8 cellular contexts compared by ENCODE assay signal in the genomic region with DNA sequence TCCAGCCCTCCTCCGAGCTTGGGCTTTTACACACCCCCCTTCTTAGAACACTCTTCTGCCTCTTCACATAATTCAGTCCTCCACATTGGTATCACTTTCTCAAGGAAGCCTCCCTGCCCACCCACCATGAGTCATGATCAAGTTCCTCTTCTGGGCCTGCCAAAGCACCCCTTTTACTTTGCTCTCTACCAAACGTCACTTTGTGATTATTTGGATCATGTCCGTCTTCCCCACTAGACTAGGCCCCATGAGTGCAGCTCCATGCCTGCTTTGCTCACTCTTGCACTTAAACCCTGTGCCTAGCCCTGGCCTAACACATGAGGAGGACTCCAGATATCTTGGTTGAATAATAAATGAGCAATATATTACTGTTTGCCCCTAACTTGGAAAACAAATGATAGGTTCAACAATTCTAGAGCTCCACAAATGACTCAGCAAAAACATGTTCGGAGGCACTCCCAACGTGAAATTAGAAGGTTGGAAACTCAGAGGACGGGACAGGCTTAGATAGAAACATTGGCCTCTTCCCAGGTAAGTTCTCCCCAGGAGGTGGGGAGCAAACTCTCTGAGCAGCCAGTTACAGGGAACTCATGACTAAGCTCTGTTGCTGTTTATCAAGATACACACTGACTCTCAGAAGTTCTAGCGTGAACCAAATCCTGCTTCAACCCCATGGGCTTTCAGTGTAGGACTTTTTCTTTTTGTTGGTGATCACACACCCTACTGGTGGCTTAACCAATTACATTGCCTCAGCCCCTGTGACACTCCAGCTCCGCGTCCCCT. TPM values are rescaled to one million over a fixed set of nuclear protein-coding genes. Genes with fewer than 3 reads are reported as not detected.
DNase-seq lines count a peak whose midpoint lies in the region; ATAC-seq and TF ChIP-seq lines count a peak whose summit lies in the region.

No MANE protein-coding gene starts in this region.

- peaks cover 18% of the 10 kb centered on the region for H3K4me1 Mint-ChIP-seq in chondrocyte (ENCODE audit: low read depth)

- peak overlapping the region; percentile 23 for H3K27ac Mint-ChIP-seq in chondrocyte (ENCODE audit: unreplicated experiment)

- H3K4me3 Mint-ChIP-seq in chondrocyte (ENCODE audit: unreplicated experiment) = no peak overlapping the region

- no peaks in the 10 kb centered on the region for H3K9me3 Mint-ChIP-seq in chondrocyte (ENCODE audit: low read depth)

- ATAC-seq in SK-N-SH treated with all-trans-retinoic acid at 6 μM for 48 hours = peak; percentile 89
- peak; percentile 98 for ATAC-seq in left lobe of liver
- no peak for ATAC-seq in HG02885 (IDR thresholded peaks at IDR 0.05; ENCODE audit: poor library complexity, unreplicated experiment)

- TF ChIP-seq RAD21 in Ishikawa (IDR thresholded peaks at IDR 0.05; ENCODE audit: low read depth) = peak; percentile 63

- no peaks in the 10 kb centered on the region for H3K36me3 Mint-ChIP-seq in chondrocyte (ENCODE audit: low read depth)

- no peak for TF ChIP-seq EP300 in Ishikawa (IDR thresholded peaks at IDR 0.05; ENCODE audit: borderline replicate concordance)

- peak; percentile 81 for TF ChIP-seq CTCF in chondrocyte (IDR thresholded peaks at IDR 0.05)

- DNase-seq in activated T-cell treated with anti-CD3 and anti-CD28 coated beads for 24 hours (ENCODE audit: low read depth) (peak; percentile 7), chondrocyte (ENCODE audit: low spot score) (no peak), left lobe of liver (ENCODE audit: low spot score) (peak; percentile 58)
- no peak for DNase-seq in activated T-cell treated with anti-CD3 and anti-CD28 coated beads, Interleukin-2, amount 50 U/mL, for 1 hour
- DNase-seq in stimulated activated CD8-positive, alpha-beta memory T cell treated with anti-CD3 and anti-CD28 coated beads, Interleukin-15, amount 100 ng/mL, for 48 hours (ENCODE audit: low read depth in 2 of 2) = peak; percentile 12 to 48

- H3K27me3 Mint-ChIP-seq in chondrocyte (ENCODE audit: low read depth) = peaks cover 4% of the 10 kb centered on the region

TF ChIP-seq in Ishikawa, 13 proteins besides CTCF, POLR2A, EP300 and RAD21:
- no peak for TF ChIP-seq TCF12 (IDR thresholded peaks at IDR 0.05; ENCODE audit: low read depth)
- TF ChIP-seq, protein P1, sequence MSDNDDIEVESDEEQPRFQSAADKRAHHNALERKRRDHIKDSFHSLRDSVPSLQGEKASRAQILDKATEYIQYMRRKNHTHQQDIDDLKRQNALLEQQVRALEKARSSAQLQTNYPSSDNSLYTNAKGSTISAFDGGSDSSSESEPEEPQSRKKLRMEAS (IDR thresholded peaks at IDR 0.05) = no peak
- TF ChIP-seq ZBTB7A (IDR thresholded peaks at IDR 0.05; ENCODE audit: low read depth) = no peak
- TF ChIP-seq, protein P2, sequence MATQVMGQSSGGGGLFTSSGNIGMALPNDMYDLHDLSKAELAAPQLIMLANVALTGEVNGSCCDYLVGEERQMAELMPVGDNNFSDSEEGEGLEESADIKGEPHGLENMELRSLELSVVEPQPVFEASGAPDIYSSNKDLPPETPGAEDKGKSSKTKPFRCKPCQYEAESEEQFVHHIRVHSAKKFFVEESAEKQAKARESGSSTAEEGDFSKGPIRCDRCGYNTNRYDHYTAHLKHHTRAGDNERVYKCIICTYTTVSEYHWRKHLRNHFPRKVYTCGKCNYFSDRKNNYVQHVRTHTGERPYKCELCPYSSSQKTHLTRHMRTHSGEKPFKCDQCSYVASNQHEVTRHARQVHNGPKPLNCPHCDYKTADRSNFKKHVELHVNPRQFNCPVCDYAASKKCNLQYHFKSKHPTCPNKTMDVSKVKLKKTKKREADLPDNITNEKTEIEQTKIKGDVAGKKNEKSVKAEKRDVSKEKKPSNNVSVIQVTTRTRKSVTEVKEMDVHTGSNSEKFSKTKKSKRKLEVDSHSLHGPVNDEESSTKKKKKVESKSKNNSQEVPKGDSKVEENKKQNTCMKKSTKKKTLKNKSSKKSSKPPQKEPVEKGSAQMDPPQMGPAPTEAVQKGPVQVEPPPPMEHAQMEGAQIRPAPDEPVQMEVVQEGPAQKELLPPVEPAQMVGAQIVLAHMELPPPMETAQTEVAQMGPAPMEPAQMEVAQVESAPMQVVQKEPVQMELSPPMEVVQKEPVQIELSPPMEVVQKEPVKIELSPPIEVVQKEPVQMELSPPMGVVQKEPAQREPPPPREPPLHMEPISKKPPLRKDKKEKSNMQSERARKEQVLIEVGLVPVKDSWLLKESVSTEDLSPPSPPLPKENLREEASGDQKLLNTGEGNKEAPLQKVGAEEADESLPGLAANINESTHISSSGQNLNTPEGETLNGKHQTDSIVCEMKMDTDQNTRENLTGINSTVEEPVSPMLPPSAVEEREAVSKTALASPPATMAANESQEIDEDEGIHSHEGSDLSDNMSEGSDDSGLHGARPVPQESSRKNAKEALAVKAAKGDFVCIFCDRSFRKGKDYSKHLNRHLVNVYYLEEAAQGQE (IDR thresholded peaks at IDR 0.05; ENCODE audit: low read depth) = no peak
- TF ChIP-seq, protein P3, sequence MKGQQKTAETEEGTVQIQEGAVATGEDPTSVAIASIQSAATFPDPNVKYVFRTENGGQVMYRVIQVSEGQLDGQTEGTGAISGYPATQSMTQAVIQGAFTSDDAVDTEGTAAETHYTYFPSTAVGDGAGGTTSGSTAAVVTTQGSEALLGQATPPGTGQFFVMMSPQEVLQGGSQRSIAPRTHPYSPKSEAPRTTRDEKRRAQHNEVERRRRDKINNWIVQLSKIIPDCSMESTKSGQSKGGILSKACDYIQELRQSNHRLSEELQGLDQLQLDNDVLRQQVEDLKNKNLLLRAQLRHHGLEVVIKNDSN (IDR thresholded peaks at IDR 0.05) = no peak
- no peak for TF ChIP-seq FOXM1 (IDR thresholded peaks at IDR 0.05; ENCODE audit: borderline replicate concordance, low read depth)
- no peak for TF ChIP-seq EGR1 (IDR thresholded peaks at IDR 0.05)
- no peak for TF ChIP-seq TEAD4 (IDR thresholded peaks at IDR 0.05)
- no peak for TF ChIP-seq CREB1 (IDR thresholded peaks at IDR 0.05; ENCODE audit: low read depth)
- no peak for TF ChIP-seq TAF1 (IDR thresholded peaks at IDR 0.05; ENCODE audit: low read depth)
- TF ChIP-seq YY1 (IDR thresholded peaks at IDR 0.05; ENCODE audit: low read depth) = no peak
- no peak for TF ChIP-seq NFIC (IDR thresholded peaks at IDR 0.05)
- TF ChIP-seq CEBPB (IDR thresholded peaks at IDR 0.05) = no peak

TF ChIP-seq in SK-N-SH treated with all-trans-retinoic acid at 6 μM for 48 hours, 23 proteins besides CTCF, POLR2A, EP300 and RAD21:
- TF ChIP-seq ZNF70 (CRISPR knock-in tag; IDR thresholded peaks at IDR 0.05) (no peak), TCF4 (CRISPR knock-in tag; IDR thresholded peaks at IDR 0.05; ENCODE audit: borderline replicate concordance) (no peak), ZNF8 (CRISPR knock-in tag; IDR thresholded peaks at IDR 0.05) (no peak)
- TF ChIP-seq, protein P4, sequence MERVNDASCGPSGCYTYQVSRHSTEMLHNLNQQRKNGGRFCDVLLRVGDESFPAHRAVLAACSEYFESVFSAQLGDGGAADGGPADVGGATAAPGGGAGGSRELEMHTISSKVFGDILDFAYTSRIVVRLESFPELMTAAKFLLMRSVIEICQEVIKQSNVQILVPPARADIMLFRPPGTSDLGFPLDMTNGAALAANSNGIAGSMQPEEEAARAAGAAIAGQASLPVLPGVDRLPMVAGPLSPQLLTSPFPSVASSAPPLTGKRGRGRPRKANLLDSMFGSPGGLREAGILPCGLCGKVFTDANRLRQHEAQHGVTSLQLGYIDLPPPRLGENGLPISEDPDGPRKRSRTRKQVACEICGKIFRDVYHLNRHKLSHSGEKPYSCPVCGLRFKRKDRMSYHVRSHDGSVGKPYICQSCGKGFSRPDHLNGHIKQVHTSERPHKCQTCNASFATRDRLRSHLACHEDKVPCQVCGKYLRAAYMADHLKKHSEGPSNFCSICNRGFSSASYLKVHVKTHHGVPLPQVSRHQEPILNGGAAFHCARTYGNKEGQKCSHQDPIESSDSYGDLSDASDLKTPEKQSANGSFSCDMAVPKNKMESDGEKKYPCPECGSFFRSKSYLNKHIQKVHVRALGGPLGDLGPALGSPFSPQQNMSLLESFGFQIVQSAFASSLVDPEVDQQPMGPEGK (CRISPR knock-in tag; IDR thresholded peaks at IDR 0.05; ENCODE audit: borderline replicate concordance) = no peak

RNA-seq across cellular contexts. Expression of a gene that starts 28.3 kb away (rescaled TPM):
- total RNA-seq in chondrocyte (not detected in 3 replicates), left lobe of liver (440 TPM)

RNA-seq across cellular contexts. Expression of a gene that starts 35.3 kb away (rescaled TPM):
- 39.1 to 44.4 TPM (median 44.0 TPM) in 3 replicates for total RNA-seq in chondrocyte
- 17.2 TPM for total RNA-seq in left lobe of liver

RNA-seq across cellular contexts. Expression of a gene that starts 51.0 kb away (rescaled TPM):
- total RNA-seq in chondrocyte (1.2 to 5.7 TPM (median 3.9 TPM) in 3 replicates), left lobe of liver (0.25 TPM)

RNA-seq across cellular contexts. Expression of a gene that starts 51.5 kb away (rescaled TPM):
- total RNA-seq in chondrocyte (11.2 to 13.1 TPM (median 11.3 TPM) in 3 replicates), left lobe of liver (5.3 TPM)

Comparison
In these comparisons a context has a peak if more than half of its experiments do, and no peak if none do; other contexts are left out.
1. DNase-seq: peak in activated T-cell treated with anti-CD3 and anti-CD28 coated beads for 24 hours (single experiment), left lobe of liver (single experiment) and stimulated activated CD8-positive, alpha-beta memory T cell treated with anti-CD3 and anti-CD28 coated beads, Interleukin-15, amount 100 ng/mL, for 48 hours (2 of 2); none in activated T-cell treated with anti-CD3 and anti-CD28 coated beads, Interleukin-2, amount 50 U/mL, for 1 hour (single experiment) and chondrocyte (single experiment).
2. RNA of a gene that starts 28.3 kb away (total RNA-seq): 440 TPM in left lobe of liver (single experiment); not detected in chondrocyte; every median in the first group is over 100 times any median in the second.